In the genomic region with DNA sequence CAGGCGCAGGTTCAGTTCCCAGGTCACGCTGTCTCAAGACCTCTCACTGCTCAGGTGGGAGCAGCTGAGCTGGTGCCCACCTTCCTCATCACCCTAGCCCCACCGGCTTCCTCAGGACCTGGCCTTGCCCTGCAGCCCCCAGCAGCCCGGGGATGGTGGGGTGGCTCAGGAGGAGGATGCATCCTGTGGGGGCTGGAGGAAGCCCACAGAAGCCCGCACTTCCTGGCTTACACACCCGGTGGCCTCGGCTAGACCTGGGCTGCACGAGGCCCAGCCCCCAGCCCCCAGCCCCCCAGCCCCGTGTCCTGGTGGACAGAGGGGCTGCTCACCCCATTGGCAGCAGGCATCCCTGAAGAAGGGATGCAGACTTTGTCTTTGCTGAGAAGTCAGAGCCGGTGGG, we compare ENCODE assay signal across 14 cellular contexts. TPM values are rescaled to one million over a fixed set of nuclear protein-coding genes. Genes with fewer than 3 reads are reported as not detected.
DNase-seq lines count a peak whose midpoint lies in the region; ATAC-seq and TF ChIP-seq lines count a peak whose summit lies in the region.
"Had no signal": no experiment of that assay in that cellular context is flagged by ENCODE, and none has a peak within 500 bp of the region (broad histone marks: within the 10 kb centered on the region; RNA-seq: fewer than 3 reads in every experiment).

No MANE protein-coding gene starts in this region.

- H3K9me3 Mint-ChIP-seq in activated CD8-positive, alpha-beta T cell treated with anti-CD3 and anti-CD28 coated beads for 36 hours: no peaks in the 10 kb centered on the region
- no peaks in the 10 kb centered on the region for H3K9me3 Mint-ChIP-seq in naive B cell
- H3K9me3 Mint-ChIP-seq: CD8-positive, alpha-beta T cell had no signal

- H3K9me3 ChIP-seq in DND-41 (ENCODE audit: insufficient read depth, low read length, severe bottlenecking) (no peaks in the 10 kb centered on the region), Loucy (ENCODE audit: insufficient read depth, low read depth, low read length) (no peaks in the 10 kb centered on the region)
- H3K9me3 ChIP-seq: HAP-1 had no signal

- no peak overlapping the region for H3K4me3 Mint-ChIP-seq in activated CD8-positive, alpha-beta T cell treated with anti-CD3 and anti-CD28 coated beads for 36 hours
- no peak overlapping the region for H3K4me3 Mint-ChIP-seq in naive B cell
- H3K4me3 Mint-ChIP-seq: CD8-positive, alpha-beta T cell had no signal

- H2AFZ ChIP-seq in DND-41 (ENCODE audit: low read depth, low read length): no peak overlapping the region
- H2AFZ ChIP-seq in Loucy (ENCODE audit: low read length): no peak overlapping the region

- ATAC-seq in DND-41 (ENCODE audit: insufficient read depth, low read depth) (peak; percentile 45; the same call in 1 of the 3 replicates), naive B cell (ENCODE audit: low read depth in 2 of 2) (peak; percentile 18 to 25)
- peak; percentile 56 for ATAC-seq in activated CD8-positive, alpha-beta T cell treated with anti-CD3 and anti-CD28 coated beads for 36 hours
- ATAC-seq: CD8-positive, alpha-beta T cell had no signal

- TF ChIP-seq CTCF in DND-41 (IDR thresholded peaks at IDR 0.05; ENCODE audit: borderline replicate concordance, extremely low read depth, low read length, poor library complexity, severe bottlenecking): no peak
- no peak for TF ChIP-seq CTCF in Loucy (conservative IDR thresholded peaks at IDR 0.05; ENCODE audit: low read length)
- no peak for TF ChIP-seq CTCF in activated CD8-positive, alpha-beta T cell treated with anti-CD3 and anti-CD28 coated beads for 36 hours (IDR thresholded peaks at IDR 0.05)

- H3K9ac ChIP-seq in DND-41 (ENCODE audit: low read depth, low read length): no peak overlapping the region
- H3K9ac ChIP-seq in Loucy (ENCODE audit: low read depth, low read length, poor library complexity, severe bottlenecking): peak overlapping the region; percentile 65

- H3K4me3 ChIP-seq in DND-41 (ENCODE audit: low read depth in 1 of 2, low read length in 2 of 2) (no peak overlapping the region), Loucy (ENCODE audit: low read length, poor library complexity, severe bottlenecking) (peak overlapping the region; percentile 34)
- H3K4me3 ChIP-seq: HAP-1 had no signal

- H3K4me2 ChIP-seq in DND-41 (ENCODE audit: insufficient read depth, low read length): no peak overlapping the region
- peak overlapping the region; percentile 60 for H3K4me2 ChIP-seq in Loucy (ENCODE audit: low read depth, low read length, poor library complexity, severe bottlenecking)

- no peaks in the 10 kb centered on the region for H3K9me2 ChIP-seq in Loucy (replicated peaks; ENCODE audit: low read depth, low read length)

- DNase-seq in DND-41 (peak; percentile 20), naive B cell (no peak), posterior cingulate gyrus (no peak), SIG-M5 treated with dmso at 0.1 percent for 504 hours (lab: John Stamatoyannopoulos, UW; ENCODE audit: unreplicated experiment) (no peak)
- no peak for DNase-seq in activated CD8-positive, alpha-beta T cell treated with anti-CD3 and anti-CD28 coated beads for 36 hours
- no peak for DNase-seq in stimulated activated naive CD4-positive, alpha-beta T cell (lab: John Stamatoyannopoulos, UW)
- DNase-seq: ACHN; AML-193; Calu3; CD8-positive, alpha-beta T cell; DMS79 treated with DMSO at 0.1 percent for 48 hours; EL had no signal

- POLR2A ChIA-PET in activated CD8-positive, alpha-beta T cell treated with anti-CD3 and anti-CD28 coated beads for 36 hours (lab: Charles Lee): interaction anchor here (0.9 to 1.9 kb wide), 3 partner anchors 11 to 18 kb away, joined by 3 to 5 read pairs (median 3); no protein-coding TSS in a partner anchor

- peaks cover 4% of the 10 kb centered on the region for H3K4me1 Mint-ChIP-seq in activated CD8-positive, alpha-beta T cell treated with anti-CD3 and anti-CD28 coated beads for 36 hours (ENCODE audit: low read depth)
- H3K4me1 Mint-ChIP-seq in naive B cell: peaks cover 4 to 12% (median 4%) of the 10 kb centered on the region in 3 donors

- intact Hi-C loops in activated CD8-positive, alpha-beta T cell treated with anti-CD3 and anti-CD28 coated beads for 36 hours (cut with micrococcal nuclease): no loop called here
- intact Hi-C loops in posterior cingulate gyrus (cut with DNase I): no loop called here

- H3K79me2 ChIP-seq in DND-41 (ENCODE audit: insufficient read depth, low read length) (no peaks in the 10 kb centered on the region), Loucy (ENCODE audit: insufficient read depth, low read length) (peaks cover 63% of the 10 kb centered on the region; the same call in 1 of the 2 replicates)

- H3K36me3 Mint-ChIP-seq in activated CD8-positive, alpha-beta T cell treated with anti-CD3 and anti-CD28 coated beads for 36 hours (ENCODE audit: low read depth): no peaks in the 10 kb centered on the region
- H3K36me3 Mint-ChIP-seq in naive B cell: no peaks in the 10 kb centered on the region
- H3K36me3 Mint-ChIP-seq: CD8-positive, alpha-beta T cell had no signal

- no peaks in the 10 kb centered on the region for H3K4me1 ChIP-seq in DND-41 (ENCODE audit: insufficient read depth, low read length)
- peaks cover 50% of the 10 kb centered on the region for H3K4me1 ChIP-seq in Loucy (ENCODE audit: insufficient read depth, low read length, poor library complexity, severe bottlenecking)
- H3K4me1 ChIP-seq: HAP-1 had no signal

- no peaks in the 10 kb centered on the region for H3F3A ChIP-seq in Loucy (ENCODE audit: low read depth)

- no peak overlapping the region for H3K27ac Mint-ChIP-seq in activated CD8-positive, alpha-beta T cell treated with anti-CD3 and anti-CD28 coated beads for 36 hours
- no peak overlapping the region for H3K27ac Mint-ChIP-seq in naive B cell
- H3K27ac Mint-ChIP-seq: CD8-positive, alpha-beta T cell had no signal

- H3K36me3 ChIP-seq in DND-41 (ENCODE audit: insufficient read depth, low read length) (no peaks in the 10 kb centered on the region), Loucy (ENCODE audit: insufficient read depth, low read length) (peaks cover 16% of the 10 kb centered on the region; the same call in 1 of the 2 replicates)
- H3K36me3 ChIP-seq: HAP-1 had no signal

- CTCF ChIA-PET in activated CD8-positive, alpha-beta T cell treated with anti-CD3 and anti-CD28 coated beads for 36 hours (lab: Charles Lee): interaction anchor here (1.2 kb wide), 1 partner anchor 68 kb away, joined by 3 read pairs; no protein-coding TSS in a partner anchor

- H3K27me3 ChIP-seq in DND-41 (ENCODE audit: insufficient read depth, low read length, poor library complexity) (no peaks in the 10 kb centered on the region), Loucy (ENCODE audit: insufficient read depth, low read length, poor library complexity, severe bottlenecking) (no peaks in the 10 kb centered on the region)

- H3K27ac ChIP-seq in DND-41 (ENCODE audit: low read length): no peak overlapping the region

- peaks cover 3% of the 10 kb centered on the region for H3K27me3 Mint-ChIP-seq in activated CD8-positive, alpha-beta T cell treated with anti-CD3 and anti-CD28 coated beads for 36 hours
- peaks cover 0 to 11% (median 0%) of the 10 kb centered on the region in 3 donors for H3K27me3 Mint-ChIP-seq in naive B cell

- H4K20me1 ChIP-seq in DND-41 (ENCODE audit: insufficient read depth, low read length) (peaks cover 3% of the 10 kb centered on the region; the same call in 1 of the 2 replicates), Loucy (ENCODE audit: insufficient read depth, low read length, poor library complexity, severe bottlenecking) (peaks cover 4% of the 10 kb centered on the region)

RNA-seq across cellular contexts. Expression of gene BAHCC1, which starts 43.4 kb away (rescaled TPM):
- total RNA-seq in activated CD8-positive, alpha-beta T cell treated with anti-CD3 and anti-CD28 coated beads for 36 hours: under 1 TPM; 0.40 to 0.65 TPM
- under 1 TPM in 1 of 6 donors, not detected in 5; 0.07 TPM for polyA plus RNA-seq in naive B cell (ENCODE audit: low read depth in 6 of 6)
